ENCODE assay signal across 1 cellular context in genomic region chr11:92397356-92397755, GRCh38.
TF ChIP-seq lines count a peak whose summit lies in the region.

No MANE protein-coding gene starts in this region.

TF ChIP-seq in WTC11, 78 proteins besides CTCF, POLR2A, EP300 and RAD21 (continued from another document):
- TF ChIP-seq, protein P1, sequence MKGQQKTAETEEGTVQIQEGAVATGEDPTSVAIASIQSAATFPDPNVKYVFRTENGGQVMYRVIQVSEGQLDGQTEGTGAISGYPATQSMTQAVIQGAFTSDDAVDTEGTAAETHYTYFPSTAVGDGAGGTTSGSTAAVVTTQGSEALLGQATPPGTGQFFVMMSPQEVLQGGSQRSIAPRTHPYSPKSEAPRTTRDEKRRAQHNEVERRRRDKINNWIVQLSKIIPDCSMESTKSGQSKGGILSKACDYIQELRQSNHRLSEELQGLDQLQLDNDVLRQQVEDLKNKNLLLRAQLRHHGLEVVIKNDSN (CRISPR knock-in tag; IDR thresholded peaks at IDR 0.05), result no peak
- no peak for TF ChIP-seq USF2 (CRISPR knock-in tag; IDR thresholded peaks at IDR 0.05)
- TF ChIP-seq MXD4 (CRISPR knock-in tag; IDR thresholded peaks at IDR 0.05; ENCODE audit: borderline replicate concordance), result no peak
- TF ChIP-seq ZNF396 (CRISPR knock-in tag; IDR thresholded peaks at IDR 0.05; ENCODE audit: borderline replicate concordance), result no peak
- no peak for TF ChIP-seq E2F1 (CRISPR knock-in tag; IDR thresholded peaks at IDR 0.05)
- TF ChIP-seq, protein P2, sequence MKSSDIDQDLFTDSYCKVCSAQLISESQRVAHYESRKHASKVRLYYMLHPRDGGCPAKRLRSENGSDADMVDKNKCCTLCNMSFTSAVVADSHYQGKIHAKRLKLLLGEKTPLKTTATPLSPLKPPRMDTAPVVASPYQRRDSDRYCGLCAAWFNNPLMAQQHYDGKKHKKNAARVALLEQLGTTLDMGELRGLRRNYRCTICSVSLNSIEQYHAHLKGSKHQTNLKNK (CRISPR knock-in tag; IDR thresholded peaks at IDR 0.05), result no peak
- TF ChIP-seq ZNF425 (CRISPR knock-in tag; conservative IDR thresholded peaks at IDR 0.05), result no peak
- TF ChIP-seq ESRRA (CRISPR knock-in tag; IDR thresholded peaks at IDR 0.05; ENCODE audit: borderline replicate concordance), result no peak
- TF ChIP-seq ZNF138 (CRISPR knock-in tag; conservative IDR thresholded peaks at IDR 0.05), result no peak
